In the genomic region with DNA sequence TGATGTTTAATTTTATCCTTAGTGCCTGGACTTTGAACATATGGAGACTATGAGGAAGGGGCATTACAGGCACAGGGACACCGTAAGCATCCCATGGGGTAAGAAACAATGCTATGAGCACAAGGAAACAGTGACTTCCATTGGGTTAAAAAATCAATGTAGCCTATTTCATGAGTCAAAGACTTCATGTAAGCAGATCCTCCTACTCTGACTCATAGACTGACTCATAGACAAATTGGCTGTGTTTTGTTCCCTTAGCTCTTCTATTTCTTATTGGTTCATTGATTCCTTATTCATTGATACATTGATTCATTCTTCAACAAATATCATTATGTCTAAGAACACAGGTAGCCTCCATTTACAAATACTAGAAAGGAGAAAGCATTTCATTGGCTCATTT, we compare ENCODE assay signal across 16 cellular contexts.
DNase-seq lines count a peak whose midpoint lies in the region; ATAC-seq, FAIRE-seq and TF ChIP-seq lines count a peak whose summit lies in the region.
"Had no signal": no experiment of that assay in that cellular context is flagged by ENCODE, and none has a peak within 500 bp of the region (broad histone marks: within the 10 kb centered on the region; RNA-seq: fewer than 3 reads in every experiment).

No MANE protein-coding gene starts in this region.

- no peaks in the 10 kb centered on the region for H3K36me3 Mint-ChIP-seq in stimulated activated naive B cell treated with anti-CD40 and anti-IgM and Interleukin-4, amounts not matched to agents 10 μg/mL and 1 μg/mL and 100 μg/mL, for 72 hours
- H3K36me3 Mint-ChIP-seq: memory B cell had no signal

- no peak overlapping the region for H3K4me3 Mint-ChIP-seq in stimulated activated naive B cell treated with anti-CD40 and anti-IgM and Interleukin-4, amounts not matched to agents 10 μg/mL and 1 μg/mL and 100 μg/mL, for 72 hours
- H3K4me3 Mint-ChIP-seq: memory B cell had no signal

- TF ChIP-seq CTCF in AG04450 (IDR thresholded peaks at IDR 0.05; ENCODE audit: low read depth, low read length) (no peak), bronchial epithelial cell (IDR thresholded peaks at IDR 0.05; ENCODE audit: insufficient read depth, low read length, severe bottlenecking) (no peak)

- H3K4me3 ChIP-seq in AG04450 (ENCODE audit: low read depth, low read length) (no peak overlapping the region), bronchial epithelial cell (ENCODE audit: low read depth, low read length) (no peak overlapping the region)
- H3K4me3 ChIP-seq: prostate gland, testis had no signal

- no peaks in the 10 kb centered on the region for H3K4me1 Mint-ChIP-seq in stimulated activated naive B cell treated with anti-CD40 and anti-IgM and Interleukin-4, amounts not matched to agents 10 μg/mL and 1 μg/mL and 100 μg/mL, for 72 hours
- H3K4me1 Mint-ChIP-seq: memory B cell had no signal

- H3K36me3 ChIP-seq in bronchial epithelial cell (ENCODE audit: control insufficient read depth, insufficient read depth, low read length), result no peaks in the 10 kb centered on the region
- H3K36me3 ChIP-seq: prostate gland had no signal

- no peaks in the 10 kb centered on the region for H3K27me3 ChIP-seq in AG04450 (ENCODE audit: control insufficient read depth, insufficient read depth, low read length)
- H3K27me3 ChIP-seq in bronchial epithelial cell (ENCODE audit: control insufficient read depth, insufficient read depth, low read length), result no peaks in the 10 kb centered on the region
- H3K27me3 ChIP-seq: testis had no signal

- no peaks in the 10 kb centered on the region for H3K27me3 Mint-ChIP-seq in stimulated activated naive B cell treated with anti-CD40 and anti-IgM and Interleukin-4, amounts not matched to agents 10 μg/mL and 1 μg/mL and 100 μg/mL, for 72 hours
- H3K27me3 Mint-ChIP-seq: memory B cell had no signal

- FAIRE-seq in HTR-8/SVneo (lab: Jason Lieb, UNC), result no peak
- no peak for FAIRE-seq in bronchial epithelial cell (lab: Jason Lieb, UNC)
- FAIRE-seq: G401.6 had no signal

- CTCF ChIA-PET in AG04450 (lab: Charles Lee), result no interaction called here

- DNase-seq in AG04450 (ENCODE audit: low read depth, low spot score), result peak; percentile 39
- peak; percentile 15 for DNase-seq in HTR-8/SVneo (ENCODE audit: insufficient read length, low spot score)
- DNase-seq in bronchial epithelial cell (ENCODE audit: low read depth), result peak; percentile 95
- DNase-seq in lung microvascular endothelial cell (ENCODE audit: low read depth in 2 of 2), result peak; percentile 15 to 81
- no peak for DNase-seq in ecto neural progenitor cell (ENCODE audit: low spot score)
- no peak for DNase-seq in NOMO-1 treated with dmso at 0.1 percent for 144 hours (lab: John Stamatoyannopoulos, UW; ENCODE audit: unreplicated experiment)
- no peak for DNase-seq in stimulated activated naive B cell treated with anti-CD40 and anti-IgM and Interleukin-4, amounts not matched to agents 10 μg/mL and 1 μg/mL and 100 μg/mL, for 72 hours
- DNase-seq: activated CD4-positive, alpha-beta T cell treated with anti-CD3 and anti-CD28 coated beads for 48 hours; head of caudate nucleus; NCI-H1436; NCI-H82; testis had no signal

- no peak overlapping the region for H3K27ac Mint-ChIP-seq in stimulated activated naive B cell treated with anti-CD40 and anti-IgM and Interleukin-4, amounts not matched to agents 10 μg/mL and 1 μg/mL and 100 μg/mL, for 72 hours
- H3K27ac Mint-ChIP-seq: memory B cell had no signal

- ATAC-seq in HG02610 (IDR thresholded peaks at IDR 0.05; ENCODE audit: unreplicated experiment), result no peak
- ATAC-seq in stimulated activated naive B cell treated with anti-CD40 and anti-IgM and Interleukin-4, amounts not matched to agents 10 μg/mL and 1 μg/mL and 100 μg/mL, for 72 hours (replicated peaks), result no peak

- H3K27ac ChIP-seq in AG04450 (ENCODE audit: low read depth, low read length), result no peak overlapping the region
- H3K27ac ChIP-seq: prostate gland, testis had no signal

- H3K9me3 Mint-ChIP-seq in stimulated activated naive B cell treated with anti-CD40 and anti-IgM and Interleukin-4, amounts not matched to agents 10 μg/mL and 1 μg/mL and 100 μg/mL, for 72 hours, result peaks cover 0 to 5% of the 10 kb centered on the region in 2 donors

- POLR2A ChIA-PET in AG04450 (lab: Yijun Ruan, JAX), result no interaction called here

- no peaks in the 10 kb centered on the region for H3K9me3 ChIP-seq in AG04450 (ENCODE audit: control insufficient read depth, insufficient read depth, low read length)
- H3K9me3 ChIP-seq: prostate gland, testis had no signal

Comparison
In these comparisons a context has a peak if more than half of its experiments do, and no peak if none do; other contexts are left out.
1. DNase-seq: peak in AG04450 (single experiment), HTR-8/SVneo (single experiment), bronchial epithelial cell (single experiment) and lung microvascular endothelial cell (2 of 2); none in ecto neural progenitor cell (single experiment), NOMO-1 treated with dmso at 0.1 percent for 144 hours (single experiment) and stimulated activated naive B cell treated with anti-CD40 and anti-IgM and Interleukin-4, amounts not matched to agents 10 μg/mL and 1 μg/mL and 100 μg/mL, for 72 hours (single experiment).